In the genomic region with DNA sequence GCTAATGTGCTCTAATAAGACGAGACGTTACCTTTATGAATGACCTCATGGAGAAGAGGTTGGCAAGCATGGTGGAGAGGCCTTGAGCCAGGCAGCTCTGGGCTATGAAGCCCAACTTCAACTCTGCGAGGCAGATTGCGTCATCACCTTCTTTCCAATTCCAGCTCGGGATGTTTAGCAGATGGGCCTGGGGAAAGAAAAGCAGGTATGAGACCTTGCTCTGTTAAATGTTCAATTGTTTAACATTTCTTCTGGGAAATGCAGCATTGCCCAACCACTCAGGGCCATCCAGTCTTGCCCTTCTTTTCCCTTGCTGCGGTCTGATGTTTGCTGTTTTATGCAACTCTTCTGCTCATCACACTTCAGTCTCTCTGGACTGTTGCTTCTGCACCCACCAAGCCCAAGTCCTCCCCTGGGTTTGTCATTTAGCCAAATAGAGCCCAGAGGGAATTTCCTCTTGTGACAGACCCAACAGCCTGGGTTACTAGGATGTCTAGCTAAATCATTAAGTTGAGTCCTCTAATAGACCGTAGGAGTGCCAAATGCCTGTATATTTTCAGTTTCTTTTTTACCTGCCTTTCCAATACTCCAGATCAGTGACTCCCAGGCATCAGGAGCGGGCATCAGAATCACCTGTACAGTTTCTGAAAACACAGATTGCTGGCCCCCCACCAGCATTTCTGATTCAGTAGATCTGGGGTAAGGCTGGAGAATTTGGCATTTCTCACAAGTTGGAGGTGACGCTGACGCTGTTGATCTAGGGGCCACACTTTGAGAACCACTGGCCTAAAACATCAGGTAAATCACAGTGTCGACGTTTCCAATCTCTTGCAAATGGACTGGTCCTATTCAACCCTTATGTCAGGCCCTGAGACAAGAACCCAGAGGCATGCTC, we compare ENCODE assay signal across 17 cellular contexts.
DNase-seq lines count a peak whose midpoint lies in the region; ATAC-seq and TF ChIP-seq lines count a peak whose summit lies in the region.
"Had no signal": no experiment of that assay in that cellular context is flagged by ENCODE, and none has a peak within 500 bp of the region (broad histone marks: within the 10 kb centered on the region; RNA-seq: fewer than 3 reads in every experiment).

No MANE protein-coding gene starts in this region.

- no peaks in the 10 kb centered on the region for H3K27me3 ChIP-seq in adrenal gland
- no peaks in the 10 kb centered on the region for H3K27me3 ChIP-seq in mesenchymal stem cell (ENCODE audit: control insufficient read depth in 1 of 2, insufficient read depth in 1 of 2, low read length in 2 of 2)
- H3K27me3 ChIP-seq in tibial nerve: no peaks in the 10 kb centered on the region

- no peak overlapping the region for H3K4me2 ChIP-seq in mesenchymal stem cell (ENCODE audit: low read length, poor library complexity, severe bottlenecking)

- no peak overlapping the region for H3K14ac ChIP-seq in mesenchymal stem cell (ENCODE audit: low read length in 2 of 2)

- no peak overlapping the region for H3K4me3 Mint-ChIP-seq in endothelial cell (ENCODE audit: unreplicated experiment)
- H3K4me3 Mint-ChIP-seq: activated naive CD4-positive, alpha-beta T cell treated with anti-CD3 and anti-CD28 coated beads, Interleukin-2, amount 50 U/mL, for 24 hours; CD4-positive, CD25-positive, alpha-beta regulatory T cell; natural killer cell had no signal

- H2BK12ac ChIP-seq in mesenchymal stem cell (ENCODE audit: low read length in 2 of 2): no peak overlapping the region

- H3K9me3 Mint-ChIP-seq in endothelial cell (ENCODE audit: unreplicated experiment): no peaks in the 10 kb centered on the region
- H3K9me3 Mint-ChIP-seq: activated naive CD4-positive, alpha-beta T cell treated with anti-CD3 and anti-CD28 coated beads, Interleukin-2, amount 50 U/mL, for 24 hours; CD4-positive, CD25-positive, alpha-beta regulatory T cell; natural killer cell had no signal

- peaks cover 11% of the 10 kb centered on the region for H3K4me1 Mint-ChIP-seq in endothelial cell (ENCODE audit: unreplicated experiment)
- H3K4me1 Mint-ChIP-seq: activated naive CD4-positive, alpha-beta T cell treated with anti-CD3 and anti-CD28 coated beads, Interleukin-2, amount 50 U/mL, for 24 hours; CD4-positive, CD25-positive, alpha-beta regulatory T cell; natural killer cell had no signal

- TF ChIP-seq POLR2A in adrenal gland (IDR thresholded peaks at IDR 0.05) (no peak), tibial nerve (IDR thresholded peaks at IDR 0.05) (no peak)

- H3K27ac ChIP-seq in adrenal gland (no peak overlapping the region), mesenchymal stem cell (ENCODE audit: low read length, poor library complexity, severe bottlenecking) (no peak overlapping the region), tibial nerve (peak overlapping the region in 2 of 4 donors; percentile 0 to 78)

- H4K8ac ChIP-seq in mesenchymal stem cell (ENCODE audit: low read length): no peak overlapping the region

- 67 to 81% (median 74%) methylated on average over 12 of the region's 12 CpGs for WGBS in adrenal gland, 4 donors
- 91% methylated on average over 10 of the region's 12 CpGs for WGBS in mesenchymal stem cell
- 83 to 86% methylated on average over 12 of the region's 12 CpGs for WGBS in tibial nerve, 2 donors

- no peak overlapping the region for H2BK120ac ChIP-seq in mesenchymal stem cell (ENCODE audit: low read depth, low read length)

- no peak overlapping the region for H2BK15ac ChIP-seq in mesenchymal stem cell (ENCODE audit: low read depth, poor library complexity, severe bottlenecking)

- no peak overlapping the region for H3K9ac ChIP-seq in mesenchymal stem cell (ENCODE audit: low read length)

- no peak overlapping the region for H3K4me3 ChIP-seq in adrenal gland
- H3K4me3 ChIP-seq in fibroblast of the aortic adventitia (ENCODE audit: low read depth, low read length): no peak overlapping the region
- H3K4me3 ChIP-seq in mesenchymal stem cell (ENCODE audit: insufficient read depth in 1 of 2, low read depth in 1 of 2, low read length in 2 of 2): no peak overlapping the region
- H3K4me3 ChIP-seq in tibial nerve: no peak overlapping the region

- no peak overlapping the region for H3K27ac Mint-ChIP-seq in endothelial cell (ENCODE audit: unreplicated experiment)
- H3K27ac Mint-ChIP-seq: activated naive CD4-positive, alpha-beta T cell treated with anti-CD3 and anti-CD28 coated beads, Interleukin-2, amount 50 U/mL, for 24 hours; CD4-positive, CD25-positive, alpha-beta regulatory T cell; natural killer cell had no signal

- no peak overlapping the region for H4K91ac ChIP-seq in mesenchymal stem cell (ENCODE audit: low read length)

- H2AK5ac ChIP-seq in mesenchymal stem cell (ENCODE audit: low read length, severe bottlenecking): no peak overlapping the region

- H3K9me3 ChIP-seq in adrenal gland (replicated peaks in 1 of 3): no peaks in the 10 kb centered on the region
- H3K9me3 ChIP-seq in mesenchymal stem cell (ENCODE audit: control insufficient read depth, low read length): no peaks in the 10 kb centered on the region
- no peaks in the 10 kb centered on the region for H3K9me3 ChIP-seq in tibial nerve

- H3K18ac ChIP-seq in mesenchymal stem cell (ENCODE audit: low read depth in 1 of 2, low read length in 2 of 2): no peak overlapping the region

- intact Hi-C loops in adrenal gland (cut with DNase I): no loop called here

- H2AFZ ChIP-seq in mesenchymal stem cell (ENCODE audit: low read depth, low read length): no peak overlapping the region

- no peaks in the 10 kb centered on the region for H3K79me1 ChIP-seq in mesenchymal stem cell (replicated peaks; ENCODE audit: low read length, poor library complexity, severe bottlenecking)

- H3K4ac ChIP-seq in mesenchymal stem cell (ENCODE audit: low read depth in 1 of 2, low read length in 2 of 2): no peak overlapping the region

- ATAC-seq in HG02610 (IDR thresholded peaks at IDR 0.05; ENCODE audit: unreplicated experiment) (no peak), HG02970 (IDR thresholded peaks at IDR 0.05; ENCODE audit: low FRiP score, unreplicated experiment) (no peak)
- ATAC-seq: natural killer cell had no signal

- H3K23ac ChIP-seq in mesenchymal stem cell (ENCODE audit: low read length in 2 of 2): no peak overlapping the region

- DNase-seq in adrenal gland: peak in 6 of 7 donors; percentile 44 to 66 (median 54)
- DNase-seq in fibroblast of the aortic adventitia (ENCODE audit: low read depth): peak; percentile 75
- peak; percentile 15 for DNase-seq in mesenchymal stem cell
- DNase-seq in tibial nerve (ENCODE audit: low spot score in 2 of 2): peak; percentile 47 to 68
- no peak for DNase-seq in endothelial cell (ENCODE audit: low spot score)
- DNase-seq: activated CD4-positive, alpha-beta T cell treated with anti-CD3 and anti-CD28 coated beads for 1 hour; activated CD8-positive, alpha-beta memory T cell treated with anti-CD3 and anti-CD28 coated beads, Interleukin-2, amount 50 U/mL, for 4 hours; CD4-positive, CD25-positive, alpha-beta regulatory T cell; DND-41; hippocampal formation; natural killer cell; NCI-H1092 treated with DMSO at 0.1 percent for 48 hours; NCI-H2171 treated with DMSO at 0.1 percent for 48 hours; T-helper 2 cell had no signal

- TF ChIP-seq CTCF in adrenal gland (IDR thresholded peaks at IDR 0.05): no peak
- no peak for TF ChIP-seq CTCF in fibroblast of the aortic adventitia (IDR thresholded peaks at IDR 0.05; ENCODE audit: insufficient read depth, low read length)
- TF ChIP-seq CTCF in tibial nerve (IDR thresholded peaks at IDR 0.05): no peak
- TF ChIP-seq CTCF in endothelial cell (IDR thresholded peaks at IDR 0.05; ENCODE audit: unreplicated experiment): no peak

- H3K36me3 ChIP-seq in adrenal gland (replicated peaks in 1 of 2): no peaks in the 10 kb centered on the region
- H3K36me3 ChIP-seq in mesenchymal stem cell (ENCODE audit: control insufficient read depth in 1 of 2, insufficient read depth in 2 of 2, low read depth in 1 of 2, low read length in 2 of 2): peaks cover 7 to 17% of the 10 kb centered on the region in 2 experiments
- no peaks in the 10 kb centered on the region for H3K36me3 ChIP-seq in tibial nerve

- H2BK5ac ChIP-seq in mesenchymal stem cell (ENCODE audit: low read depth, low read length, poor library complexity, severe bottlenecking): no peak overlapping the region

- TF ChIP-seq EP300 in tibial nerve (IDR thresholded peaks at IDR 0.05): peak in 1 of 2 donors; percentile 59

- no peaks in the 10 kb centered on the region for H3K36me3 Mint-ChIP-seq in endothelial cell (ENCODE audit: low read depth, unreplicated experiment)
- H3K36me3 Mint-ChIP-seq: activated naive CD4-positive, alpha-beta T cell treated with anti-CD3 and anti-CD28 coated beads, Interleukin-2, amount 50 U/mL, for 24 hours; CD4-positive, CD25-positive, alpha-beta regulatory T cell; natural killer cell had no signal

- H3K27me3 Mint-ChIP-seq in endothelial cell (ENCODE audit: unreplicated experiment): peaks cover 1% of the 10 kb centered on the region
- H3K27me3 Mint-ChIP-seq: activated naive CD4-positive, alpha-beta T cell treated with anti-CD3 and anti-CD28 coated beads, Interleukin-2, amount 50 U/mL, for 24 hours; CD4-positive, CD25-positive, alpha-beta regulatory T cell had no signal

- H3K4me1 ChIP-seq in adrenal gland (replicated peaks in 1 of 2): no peaks in the 10 kb centered on the region
- no peaks in the 10 kb centered on the region for H3K4me1 ChIP-seq in mesenchymal stem cell (ENCODE audit: control insufficient read depth, insufficient read depth, low read depth, low read length)
- H3K4me1 ChIP-seq in tibial nerve: peaks cover 0 to 58% (median 5%) of the 10 kb centered on the region in 4 donors
